Comparison of ENCODE assay signal across 9 cellular contexts in genomic region chr16:1863681-1864460, GRCh38. TPM values are rescaled to one million over a fixed set of nuclear protein-coding genes. Genes with fewer than 3 reads are reported as not detected.
A peak's percentile ranks its signal among the peaks of the same experiment; 100 is the strongest.
DNase-seq lines count a peak whose midpoint lies in the region; ATAC-seq, FAIRE-seq and TF ChIP-seq lines count a peak whose summit lies in the region.
"Had no signal": no experiment of that assay in that cellular context is flagged by ENCODE, and none has a peak within 500 bp of the region (broad histone marks: within the 10 kb centered on the region; RNA-seq: fewer than 3 reads in every experiment).

No MANE protein-coding gene starts in this region.

- H4K20me1 ChIP-seq in DND-41 (ENCODE audit: insufficient read depth, low read length): no peaks in the 10 kb centered on the region
- H4K20me1 ChIP-seq in GM12878 (ENCODE audit: control insufficient read depth, insufficient read depth): no peaks in the 10 kb centered on the region

- TF ChIP-seq RAD21 in GM12878 (IDR thresholded peaks at IDR 0.05; ENCODE audit: insufficient read depth, low read depth, low read length): peak; percentile 47

- H3K36me3 ChIP-seq in DND-41 (ENCODE audit: insufficient read depth, low read length) (no peaks in the 10 kb centered on the region), GM12878 (ENCODE audit: control insufficient read depth in 2 of 2, insufficient read depth in 2 of 2, low read length in 1 of 2) (no peaks in the 10 kb centered on the region), lung (ENCODE audit: control insufficient read depth in 2 of 2, insufficient read depth in 2 of 2, low read length in 2 of 2) (no peaks in the 10 kb centered on the region)

- no peak for TF ChIP-seq POLR2A in GM12878 (IDR thresholded peaks at IDR 0.05; ENCODE audit: low read depth, low read length)

- H3K27me3 ChIP-seq in DND-41 (ENCODE audit: insufficient read depth, low read length, poor library complexity) (peaks cover 20% of the 10 kb centered on the region), GM12878 (replicated peaks in 1 of 2; ENCODE audit: control insufficient read depth in 2 of 2, insufficient read depth in 2 of 2, low read length in 1 of 2) (no peaks in the 10 kb centered on the region; a peak in 2 of 4 replicates), lung (ENCODE audit: control insufficient read depth, insufficient read depth) (no peaks in the 10 kb centered on the region)

- FAIRE-seq in GM12878 (lab: Jason Lieb, UNC): peak; percentile 71

- H3K9me3 ChIP-seq in DND-41 (ENCODE audit: insufficient read depth, low read length, severe bottlenecking) (no peaks in the 10 kb centered on the region), GM12878 (replicated peaks; ENCODE audit: control insufficient read depth, insufficient read depth, low read length) (no peaks in the 10 kb centered on the region), lung (ENCODE audit: control insufficient read depth in 2 of 2, insufficient read depth in 1 of 2, low read length in 1 of 2) (no peaks in the 10 kb centered on the region)

- H3K4me2 ChIP-seq in DND-41 (ENCODE audit: insufficient read depth, low read length) (no peak overlapping the region), GM12878 (ENCODE audit: control insufficient read depth, insufficient read depth) (no peak overlapping the region; the same call in 1 of the 2 replicates)

- TF ChIP-seq EP300 in GM12878 (IDR thresholded peaks at IDR 0.05; ENCODE audit: borderline replicate concordance in 1 of 2, control insufficient read depth in 1 of 2, low read depth in 2 of 2, low read length in 2 of 2): no peak

- DNase-seq in DND-41 (no peak), Kasumi-1 (lab: John Stamatoyannopoulos, UW) (peak; percentile 3 to 6), GM12878 (ENCODE audit: low read depth, low spot score) (no peak), lung (ENCODE audit: low spot score) (no peak), epidermal melanocyte (ENCODE audit: insufficient read length, low spot score) (no peak), omental fat pad (ENCODE audit: low spot score) (no peak)
- no peak for DNase-seq in stimulated activated CD4-positive, alpha-beta T cell treated with anti-CD3 and anti-CD28 coated beads, Interleukin-1b, Interleukin-23, amount 100 ng/mL, for 48 hours

- no peak overlapping the region for H3K27ac ChIP-seq in DND-41 (ENCODE audit: low read length)
- H3K27ac ChIP-seq in GM12878 (ENCODE audit: control insufficient read depth, insufficient read depth): no peak overlapping the region
- H3K27ac ChIP-seq in lung (ENCODE audit: low read depth in 1 of 2, low read length in 1 of 2): no peak overlapping the region

- H2AFZ ChIP-seq in DND-41 (ENCODE audit: low read depth, low read length): no peak overlapping the region
- no peak overlapping the region for H2AFZ ChIP-seq in GM12878 (ENCODE audit: control insufficient read depth, low read depth, low read length)

- in situ Hi-C loops in GM12878 (cut with MboI): loop anchor here (10.0 kb wide), 2 partner anchors 71 to 281 kb away; partner anchors contain the start of gene RAB26

- no peak overlapping the region for H3K4me3 ChIP-seq in DND-41 (ENCODE audit: low read depth in 1 of 2, low read length in 2 of 2)
- no peak overlapping the region for H3K4me3 ChIP-seq in GM12878
- no peak overlapping the region for H3K4me3 ChIP-seq in lung

- H3K79me2 ChIP-seq in DND-41 (ENCODE audit: insufficient read depth, low read length) (no peaks in the 10 kb centered on the region), GM12878 (ENCODE audit: control insufficient read depth, insufficient read depth, low read length) (no peaks in the 10 kb centered on the region)

- no TSS peak for BruUV-seq in GM12878 (replicated peaks; lab: Mats Ljungman, UMichigan)

- TF ChIP-seq CTCF in DND-41 (IDR thresholded peaks at IDR 0.05; ENCODE audit: borderline replicate concordance, extremely low read depth, low read length, poor library complexity, severe bottlenecking): peak; percentile 54
- peak; percentile 42 to 53 (median 42); a peak in 3 of 6 replicates for TF ChIP-seq CTCF in GM12878 (IDR thresholded peaks at IDR 0.05 in 2 of 3, conservative IDR thresholded peaks at IDR 0.05 in 1 of 3; ENCODE audit: control insufficient read depth in 2 of 3, extremely low read depth in 1 of 3, insufficient read depth in 1 of 3, low read depth in 3 of 3, low read length in 3 of 3)
- peak; percentile 26 for TF ChIP-seq CTCF in lung (IDR thresholded peaks at IDR 0.05; ENCODE audit: control extremely low read depth, extremely low read depth)
- peak in 1 of 3 donors; percentile 24 for TF ChIP-seq CTCF in omental fat pad (IDR thresholded peaks at IDR 0.05)

- POLR2A ChIA-PET in GM12878 (lab: Charles Lee): no interaction called here

- intact Hi-C loops in GM12878 (cut with micrococcal nuclease; ENCODE audit: unreplicated experiment): loop anchor here (2.0 kb wide), 1 partner anchor 65 kb away; no protein-coding TSS in a partner anchor

- RAD21 ChIA-PET in GM12878 (lab: Charles Lee; ENCODE audit: unreplicated experiment): no interaction called here

- SMC1A ChIA-PET in GM12878 (lab: Charles Lee; ENCODE audit: uncharacterized antibody, unreplicated experiment): interaction anchor here (1.0 to 1.2 kb wide), 2 partner anchors 13 to 65 kb away, joined by 3 to 4 read pairs; no protein-coding TSS in a partner anchor

- H3K4me1 ChIP-seq in DND-41 (ENCODE audit: insufficient read depth, low read length) (no peaks in the 10 kb centered on the region), GM12878 (ENCODE audit: control insufficient read depth, insufficient read depth, low read length) (no peaks in the 10 kb centered on the region), lung (ENCODE audit: control insufficient read depth in 2 of 2, insufficient read depth in 2 of 2, low read length in 2 of 2) (no peaks in the 10 kb centered on the region)

- WGBS in GM12878 (ENCODE audit: insufficient coverage, insufficient replicate concordance, low lambda C conversion rate, missing lambda C conversion rate): 0% methylated on average over 4 of the region's 4 CpGs
- WGBS in lung, 2 donors: 14 to 17% methylated on average over 4 of the region's 4 CpGs

- H3K9ac ChIP-seq in DND-41 (ENCODE audit: low read depth, low read length) (no peak overlapping the region), GM12878 (ENCODE audit: control insufficient read depth, insufficient read depth, low read length) (no peak overlapping the region)

- CTCF ChIA-PET in GM12878 (lab: Yijun Ruan, JAX): interaction anchor here (0.6 to 3.2 kb wide), 7 partner anchors 11 to 289 kb away, joined by 3 to 21 read pairs (median 5); no protein-coding TSS in a partner anchor

- ATAC-seq in DND-41 (ENCODE audit: insufficient read depth, low read depth) (peak; percentile 29; the same call in 1 of the 3 replicates), GM12878 (peak; percentile 55), lung (ENCODE audit: insufficient read depth, low FRiP score) (no peak), GM19328 (IDR thresholded peaks at IDR 0.05; ENCODE audit: unreplicated experiment) (no peak), omental fat pad (ENCODE audit: low FRiP score) (no peak)

RNA-seq across cellular contexts. Expression of gene MEIOB, which starts 8.1 kb away (rescaled TPM):
- not detected in 2 replicates for total RNA-seq in GM12878 (2013; cell fraction: nucleolus; rRNA removed)
- total RNA-seq in GM12878 (2014; rRNA removed): 0.44 TPM in 1 of 2 replicates, not detected in the other
- total RNA-seq in GM12878 (2014; rRNA removed; fragmentation: Illumina TruSeq; extraction: Trizol): 0.09 TPM in 1 of 2 replicates, not detected in the other
- total RNA-seq in GM12878 (2021): 0.13 TPM in 1 of 2 replicates, not detected in the other
- not detected for polyA plus RNA-seq in GM12878 (2011; ENCODE audit: low read depth)
- polyA plus RNA-seq in GM12878 (2011; rRNA removed): 0.12 TPM in 1 of 2 replicates, not detected in the other
- polyA plus RNA-seq in GM12878 (2011; cell fraction: cytosol; rRNA removed): not detected in 2 replicates
- polyA plus RNA-seq in GM12878 (2011; cell fraction: nucleus; rRNA removed): not detected in 2 replicates
- not detected in 2 replicates for polyA plus RNA-seq in GM12878 (2012)
- 0.04 TPM in 1 of 2 replicates, not detected in the other for polyA plus RNA-seq in GM12878 (2014; fragmentation: Illumina TruSeq; extraction: Trizol)
- polyA plus RNA-seq in GM12878 (2014; fragmentation: Nextera tagmentation; extraction: Ambion mirVana): under 1 TPM; 0.04 to 0.24 TPM
- 0.26 TPM in 1 of 2 replicates, not detected in the other for polyA plus RNA-seq in GM12878 (2014; rRNA removed)
- polyA plus RNA-seq in GM12878 (2016; fragmentation: Nextera tagmentation; extraction: Ambion mirVana): not detected
- not detected in 2 replicates for polyA minus RNA-seq in GM12878 (2011; rRNA and poly(A)+ RNA removed)
- polyA minus RNA-seq in GM12878 (2011; cell fraction: cytosol; rRNA and poly(A)+ RNA removed): not detected in 2 replicates
- not detected in 2 replicates for polyA minus RNA-seq in GM12878 (2011; cell fraction: nucleus; rRNA and poly(A)+ RNA removed)
- under 1 TPM in 1 of 2 donors, not detected in 1; 0.21 TPM for total RNA-seq in lung
- under 1 TPM in 1 of 2 donors, not detected in 1; 0.28 TPM for polyA plus RNA-seq in lung
- 1 to 10 TPM in 1 of 4 donors, not detected in 3; 1.7 TPM for total RNA-seq in omental fat pad

RNA-seq across cellular contexts. Expression of gene FAHD1, which starts 36.9 kb away (rescaled TPM):
- 14.3 and 21.3 TPM in 2 replicates for total RNA-seq in GM12878 (2013; cell fraction: nucleolus; rRNA removed)
- total RNA-seq in GM12878 (2014; rRNA removed) (36.1 and 43.0 TPM in 2 replicates), GM12878 (2014; rRNA removed; fragmentation: Illumina TruSeq; extraction: Trizol) (15.1 and 15.8 TPM in 2 replicates), GM12878 (2021) (18.5 and 23.4 TPM in 2 replicates), lung (10 to 100 TPM; 24.5 to 26.8 TPM), omental fat pad (10 to 100 TPM; 32.3 to 46.3 (median 34.1) TPM)
- polyA plus RNA-seq in GM12878 (2011; ENCODE audit: low read depth): 14.9 TPM
- polyA plus RNA-seq in GM12878 (2011; rRNA removed) (16.4 and 19.1 TPM in 2 replicates), GM12878 (2014; fragmentation: Illumina TruSeq; extraction: Trizol) (13.2 and 13.3 TPM in 2 replicates), GM12878 (2014; fragmentation: Nextera tagmentation; extraction: Ambion mirVana) (1 to 10 TPM; 4.3 to 10.0 TPM), GM12878 (2014; rRNA removed) (35.0 and 41.8 TPM in 2 replicates), GM12878 (2016; fragmentation: Nextera tagmentation; extraction: Ambion mirVana) (10 to 100 TPM; 29.8 to 32.8 TPM), lung (10 to 100 TPM; 17.2 to 32.1 TPM)
- polyA plus RNA-seq in GM12878 (2011; cell fraction: cytosol; rRNA removed): 28.5 and 45.0 TPM in 2 replicates
- polyA plus RNA-seq in GM12878 (2011; cell fraction: nucleus; rRNA removed): 10.6 and 15.9 TPM in 2 replicates
- 14.1 and 17.2 TPM in 2 replicates for polyA plus RNA-seq in GM12878 (2012)
- polyA minus RNA-seq in GM12878 (2011; rRNA and poly(A)+ RNA removed): 17.3 and 25.0 TPM in 2 replicates
- polyA minus RNA-seq in GM12878 (2011; cell fraction: cytosol; rRNA and poly(A)+ RNA removed): 8.7 and 10.8 TPM in 2 replicates
- polyA minus RNA-seq in GM12878 (2011; cell fraction: nucleus; rRNA and poly(A)+ RNA removed): 13.1 and 22.5 TPM in 2 replicates

RNA-seq across cellular contexts. Expression of gene HAGH, which starts 37.2 kb away (rescaled TPM):
- total RNA-seq in GM12878 (2013; cell fraction: nucleolus; rRNA removed): 8.0 and 8.6 TPM in 2 replicates
- total RNA-seq in GM12878 (2014; rRNA removed) (31.5 and 37.5 TPM in 2 replicates), GM12878 (2014; rRNA removed; fragmentation: Illumina TruSeq; extraction: Trizol) (18.9 and 22.6 TPM in 2 replicates), GM12878 (2021) (24.9 and 26.2 TPM in 2 replicates), lung (10 to 100 TPM; 51.2 to 69.3 TPM), omental fat pad (100 to 1,000 TPM in 1 of 4 donors, 10 to 100 TPM in 3; 69.8 to 130 (median 81.5) TPM)
- 7.0 TPM for polyA plus RNA-seq in GM12878 (2011; ENCODE audit: low read depth)
- polyA plus RNA-seq in GM12878 (2011; rRNA removed) (6.4 and 12.1 TPM in 2 replicates), GM12878 (2014; fragmentation: Illumina TruSeq; extraction: Trizol) (7.8 and 19.9 TPM in 2 replicates), GM12878 (2014; fragmentation: Nextera tagmentation; extraction: Ambion mirVana) (1 to 10 TPM; 2.0 to 2.3 TPM), GM12878 (2014; rRNA removed) (47.3 and 50.1 TPM in 2 replicates), GM12878 (2016; fragmentation: Nextera tagmentation; extraction: Ambion mirVana) (10 to 100 TPM; 37.8 to 43.3 TPM), lung (10 to 100 TPM; 91.2 to 99.7 TPM)
- polyA plus RNA-seq in GM12878 (2011; cell fraction: cytosol; rRNA removed): 15.5 and 26.5 TPM in 2 replicates
- polyA plus RNA-seq in GM12878 (2011; cell fraction: nucleus; rRNA removed): 22.3 and 23.4 TPM in 2 replicates
- polyA plus RNA-seq in GM12878 (2012): 15.0 and 19.6 TPM in 2 replicates
- polyA minus RNA-seq in GM12878 (2011; rRNA and poly(A)+ RNA removed): 10.1 and 14.8 TPM in 2 replicates
- 3.5 and 4.8 TPM in 2 replicates for polyA minus RNA-seq in GM12878 (2011; cell fraction: cytosol; rRNA and poly(A)+ RNA removed)
- polyA minus RNA-seq in GM12878 (2011; cell fraction: nucleus; rRNA and poly(A)+ RNA removed): 5.8 and 7.7 TPM in 2 replicates

RNA-seq across cellular contexts. Expression of gene HS3ST6, which starts 54.3 kb away (rescaled TPM):
- total RNA-seq in GM12878 (2013; cell fraction: nucleolus; rRNA removed): not detected in 2 replicates
- total RNA-seq in GM12878 (2014; rRNA removed) (not detected in 2 replicates), GM12878 (2014; rRNA removed; fragmentation: Illumina TruSeq; extraction: Trizol) (not detected in 2 replicates), GM12878 (2021) (not detected in 2 replicates), lung (1 to 10 TPM in 1 of 2 donors, under 1 TPM in 1; 0.40 to 5.9 TPM), omental fat pad (not detected)
- polyA plus RNA-seq in GM12878 (2011; ENCODE audit: low read depth): not detected
- polyA plus RNA-seq in GM12878 (2011; rRNA removed) (not detected in 2 replicates), GM12878 (2014; fragmentation: Illumina TruSeq; extraction: Trizol) (not detected in 2 replicates), GM12878 (2014; fragmentation: Nextera tagmentation; extraction: Ambion mirVana) (not detected), GM12878 (2014; rRNA removed) (not detected in 2 replicates), GM12878 (2016; fragmentation: Nextera tagmentation; extraction: Ambion mirVana) (not detected), lung (1 to 10 TPM in 1 of 2 donors, under 1 TPM in 1; 0.71 to 2.1 TPM)
- polyA plus RNA-seq in GM12878 (2011; cell fraction: cytosol; rRNA removed): not detected in 2 replicates
- not detected in 2 replicates for polyA plus RNA-seq in GM12878 (2011; cell fraction: nucleus; rRNA removed)
- polyA plus RNA-seq in GM12878 (2012): 0.14 TPM in 1 of 2 replicates, not detected in the other
- polyA minus RNA-seq in GM12878 (2011; rRNA and poly(A)+ RNA removed): not detected in 2 replicates
- polyA minus RNA-seq in GM12878 (2011; cell fraction: cytosol; rRNA and poly(A)+ RNA removed): not detected in 2 replicates
- not detected in 2 replicates for polyA minus RNA-seq in GM12878 (2011; cell fraction: nucleus; rRNA and poly(A)+ RNA removed)
- total RNA-seq: skeletal muscle tissue had no signal

Comparison
In these comparisons a context has a peak if more than half of its experiments do, and no peak if none do; other contexts are left out.
1. ATAC-seq: peak in DND-41 (single experiment) and GM12878 (single experiment); none in lung (single experiment), GM19328 (single experiment) and omental fat pad (single experiment).
2. DNase-seq: peak in Kasumi-1 (2 of 2); none in DND-41 (single experiment), GM12878 (single experiment), lung (single experiment), stimulated activated CD4-positive, alpha-beta T cell treated with anti-CD3 and anti-CD28 coated beads, Interleukin-1b, Interleukin-23, amount 100 ng/mL, for 48 hours (single experiment), epidermal melanocyte (single experiment) and omental fat pad (single experiment).